7 cellular contexts compared by ENCODE assay signal in genomic region chr1:54810144-54810942, GRCh38. TPM values are rescaled to one million over a fixed set of nuclear protein-coding genes. Genes with fewer than 3 reads are reported as not detected.
DNase-seq lines count a peak whose midpoint lies in the region; ATAC-seq and TF ChIP-seq lines count a peak whose summit lies in the region.

No MANE protein-coding gene starts in this region.

- no peaks in the 10 kb centered on the region for H3K9me3 ChIP-seq in mammary epithelial cell (replicated peaks; ENCODE audit: insufficient read depth, low read length)

- no TSS peak for BruUV-seq in mammary epithelial cell (replicated peaks; lab: Mats Ljungman, UMichigan)

- peaks cover 25% of the 10 kb centered on the region for H3K4me1 Mint-ChIP-seq in WTC11

- in situ Hi-C loops in mammary epithelial cell (cut with MboI; ENCODE audit: low sequenced_read_pairs in 2 of 2), result loop anchor here (25.0 kb wide), 3 partner anchors 698 to 948 kb away; partner anchors contain the start of genes TCEANC2 (in 1 of the 2) and TMEM59 (in 1 of the 2)

- no peaks in the 10 kb centered on the region for H3K36me3 ChIP-seq in mammary epithelial cell (ENCODE audit: insufficient read depth, low read length)

- H3K4me3 ChIP-seq in mammary epithelial cell (replicated peaks in 1 of 3; ENCODE audit: insufficient read depth in 1 of 3, low read depth in 2 of 3, low read length in 3 of 3), result no peak overlapping the region

- intact Hi-C loops in mammary epithelial cell (cut with micrococcal nuclease), result loop anchor here (1.0 to 5.0 kb wide), 7 partner anchors 138 to 949 kb away; no protein-coding TSS in a partner anchor

- H3K27ac ChIP-seq in mammary epithelial cell (ENCODE audit: insufficient read depth, low read depth, low read length), result no peak overlapping the region

- no peak overlapping the region for H3K4me2 ChIP-seq in mammary epithelial cell (ENCODE audit: insufficient read depth, low read depth, low read length)

- 71% methylated on average over 5 of the region's 13 CpGs for WGBS in mammary epithelial cell (ENCODE audit: low coverage, missing lambda C conversion rate)

- no peaks in the 10 kb centered on the region for H3K36me3 Mint-ChIP-seq in WTC11

- H3K27ac Mint-ChIP-seq in WTC11, result no peak overlapping the region

- no peaks in the 10 kb centered on the region for H4K20me1 ChIP-seq in mammary epithelial cell (ENCODE audit: insufficient read depth, low read length)

- H3K27me3 ChIP-seq in mammary epithelial cell (ENCODE audit: insufficient read depth, low read length), result no peaks in the 10 kb centered on the region

- dilution Hi-C loops in mammary epithelial cell (cut with HindIII; ENCODE audit: low sequenced_read_pairs), result no loop called here

- no peak overlapping the region for H3K9ac ChIP-seq in mammary epithelial cell (ENCODE audit: insufficient read depth, low read length)

- H3K9me3 Mint-ChIP-seq in WTC11, result no peaks in the 10 kb centered on the region

- H3K4me3 Mint-ChIP-seq in WTC11, result no peak overlapping the region

- peak; percentile 96 for TF ChIP-seq CTCF in GM12872 (IDR thresholded peaks at IDR 0.05; ENCODE audit: insufficient read depth, low read depth, low read length)
- TF ChIP-seq CTCF in WTC11 (IDR thresholded peaks at IDR 0.05), result peak; percentile 68
- peak; percentile 92 to 97 for TF ChIP-seq CTCF in mammary epithelial cell (conservative IDR thresholded peaks at IDR 0.05 in 1 of 2, IDR thresholded peaks at IDR 0.05 in 1 of 2; ENCODE audit: extremely low read depth in 1 of 2, insufficient read depth in 1 of 2, low read depth in 1 of 2, low read length in 2 of 2)

- H2AFZ ChIP-seq in mammary epithelial cell (ENCODE audit: low read depth, low read length), result no peak overlapping the region

- POLR2A ChIA-PET in WTC11 (lab: Charles Lee), result no interaction called here

- H3K4me1 ChIP-seq in mammary epithelial cell (ENCODE audit: insufficient read depth, low read length), result peaks cover 14% of the 10 kb centered on the region

- ATAC-seq in HG02678 (IDR thresholded peaks at IDR 0.05; ENCODE audit: unreplicated experiment) (peak; percentile 72), WTC11 (peak; percentile 90)

- CTCF ChIA-PET in WTC11 (lab: Charles Lee) (interaction anchor here (1.9 kb wide), 1 partner anchor 9 kb away, joined by 6 read pairs; the partner anchor contains the start of gene TTC22), mammary epithelial cell (lab: Charles Lee; ENCODE audit: low non-redundant PET) (no interaction called here)

- H3K79me2 ChIP-seq in mammary epithelial cell (ENCODE audit: insufficient read depth, low read length), result no peaks in the 10 kb centered on the region

- DNase-seq in NCI-H2107 treated with DMSO at 0.1 percent for 48 hours (lab: John Stamatoyannopoulos, UW; ENCODE audit: unreplicated experiment) (peak; percentile 33), WTC11 (ENCODE audit: low spot score) (peak; percentile 84), mammary epithelial cell (peak; percentile 38), kidney tubule cell (ENCODE audit: low spot score) (peak; percentile 72)
- DNase-seq in stimulated activated CD4-positive, alpha-beta T cell treated with anti-CD3 and anti-CD28 coated beads, Interleukin-4, amount 100 ng/mL, for 48 hours (ENCODE audit: low read depth in 2 of 2), result peak; percentile 59 to 69

- H3K27me3 Mint-ChIP-seq in WTC11 (ENCODE audit: low read depth), result peaks cover 7% of the 10 kb centered on the region; the same call in 1 of the 2 replicates

TF ChIP-seq in WTC11, 78 proteins besides CTCF, POLR2A, EP300 and RAD21 (continues in another document):
- TF ChIP-seq NFATC4 (CRISPR knock-in tag; IDR thresholded peaks at IDR 0.05), result no peak
- no peak for TF ChIP-seq STAT6 (CRISPR knock-in tag; conservative IDR thresholded peaks at IDR 0.05; ENCODE audit: low read depth)
- TF ChIP-seq SP1 (CRISPR knock-in tag; conservative IDR thresholded peaks at IDR 0.05), result no peak; the same call in 1 of the 2 replicates
- no peak for TF ChIP-seq IRF1 (CRISPR knock-in tag; IDR thresholded peaks at IDR 0.05)
- no peak for TF ChIP-seq RELA (CRISPR knock-in tag; IDR thresholded peaks at IDR 0.05; ENCODE audit: borderline replicate concordance)
- no peak for TF ChIP-seq ATF2 (CRISPR knock-in tag; IDR thresholded peaks at IDR 0.05; ENCODE audit: borderline replicate concordance, low read depth)
- TF ChIP-seq ZNF532 (CRISPR knock-in tag; IDR thresholded peaks at IDR 0.05; ENCODE audit: borderline replicate concordance), result no peak
- no peak for TF ChIP-seq KAT7 (CRISPR knock-in tag; IDR thresholded peaks at IDR 0.05; ENCODE audit: borderline replicate concordance)
- TF ChIP-seq MLX (CRISPR knock-in tag; IDR thresholded peaks at IDR 0.05), result no peak

RNA-seq across cellular contexts. Expression of gene TTC22, which starts 9.2 kb away (rescaled TPM):
- total RNA-seq in WTC11 (2021) (0.63 to 0.99 TPM (median 0.69 TPM) in 3 replicates), mammary epithelial cell (10 to 100 TPM in 1 of 2 donors, 1 to 10 TPM in 1; 7.9 to 13.3 TPM)
- 7.0 TPM for polyA plus RNA-seq in mammary epithelial cell
- 10.0 TPM for polyA minus RNA-seq in mammary epithelial cell

RNA-seq across cellular contexts. Expression of gene PARS2, which starts 46.0 kb away (rescaled TPM):
- 11.5 to 12.1 TPM (median 12.1 TPM) in 3 replicates for total RNA-seq in WTC11 (2021)
- total RNA-seq in mammary epithelial cell, result 10 to 100 TPM in 1 of 2 donors, 1 to 10 TPM in 1; 4.5 to 10.3 TPM
- 3.5 TPM for polyA plus RNA-seq in mammary epithelial cell
- polyA minus RNA-seq in mammary epithelial cell, result 11.1 TPM

Comparison
In these comparisons a context has a peak if more than half of its experiments do, and no peak if none do; other contexts are left out.
1. DNase-seq: peak in every context shown above with its lines; median percentile 84 in WTC11; 72 in kidney tubule cell; 64 in stimulated activated CD4-positive, alpha-beta T cell treated with anti-CD3 and anti-CD28 coated beads, Interleukin-4, amount 100 ng/mL, for 48 hours; 38 in mammary epithelial cell; 33 in NCI-H2107 treated with DMSO at 0.1 percent for 48 hours.